Comparison of ENCODE assay signal across 16 cellular contexts in genomic region chr11:9046376-9046775, GRCh38. TPM values are rescaled to one million over a fixed set of nuclear protein-coding genes. Genes with fewer than 3 reads are reported as not detected.
"Had no signal": no experiment of that assay in that cellular context is flagged by ENCODE, and none has a peak within 500 bp of the region (broad histone marks: within the 10 kb centered on the region; RNA-seq: fewer than 3 reads in every experiment).

No MANE protein-coding gene starts in this region.

- H2AFZ ChIP-seq: parathyroid adenoma had no signal

- FAIRE-seq: astrocyte, bronchial epithelial cell, small intestine had no signal

- H3K79me2 ChIP-seq: parathyroid adenoma had no signal

- H3K9ac ChIP-seq: parathyroid adenoma had no signal

- H3K27ac ChIP-seq: parathyroid adenoma had no signal

- H3K4me1 ChIP-seq: parathyroid adenoma had no signal

- H3K4me3 ChIP-seq: lung had no signal

- DNase-seq: activated CD4-positive, alpha-beta memory T cell treated with anti-CD3 and anti-CD28 coated beads for 36 hours; activated effector memory CD4-positive, alpha-beta T cell treated with Interleukin-2 at 50 U/mL for 16 hours; activated naive CD4-positive, alpha-beta T cell treated with anti-CD3 and anti-CD28 coated beads, Interleukin-2, amount 50 U/mL, for 16 hours; activated T-cell treated with anti-CD3 and anti-CD28 coated beads, Interleukin-2, amount 50 U/mL, for 4 hours; kidney glomerular epithelial cell; midbrain; naive thymus-derived CD4-positive, alpha-beta T cell; small intestine; stimulated activated CD4-positive, alpha-beta T cell treated with anti-CD3 and anti-CD28 coated beads, Interleukin-4, amount 100 ng/mL, for 4 hours; stimulated activated CD8-positive, alpha-beta memory T cell treated with anti-CD3 and anti-CD28 coated beads, Interleukin-4, amount 100 ng/mL, for 48 hours; stimulated activated naive CD8-positive, alpha-beta T cell treated with anti-CD3 and anti-CD28 coated beads, Interleukin-15, Interleukin-2, amounts not matched to agents 100 U/mL and 50 U/mL, for 24 hours had no signal

RNA-seq across cellular contexts. Expression of gene SCUBE2, which starts 45.0 kb away (rescaled TPM):
- total RNA-seq: activated CD4-positive, alpha-beta memory T cell treated with anti-CD3 and anti-CD28 coated beads for 36 hours; bronchial epithelial cell; T-helper 1 cell treated with Interleukin-12 subunit alpha and Interleukin-12 subunit beta and Interleukin-4 antibody, amounts not matched to agents 30 ng/mL and 1 ng/mL, for 36 hours had no signal
- polyA plus RNA-seq: naive thymus-derived CD4-positive, alpha-beta T cell had no signal
